Comparison of ENCODE assay signal across 1 cellular context in genomic region chr14:35384386-35385041, GRCh38.
A peak's percentile ranks its signal among the peaks of the same experiment; 100 is the strongest.
TF ChIP-seq lines count a peak whose summit lies in the region.

No MANE protein-coding gene starts in this region.

TF ChIP-seq in HepG2, 621 proteins besides CTCF, POLR2A, EP300 and RAD21 (continued from another document and continues in another):
- TF ChIP-seq PBX2 (CRISPR knock-in tag; IDR thresholded peaks at IDR 0.05) = no peak
- peak; percentile 85; the same call in 1 of the 2 replicates for TF ChIP-seq PRDM10 (CRISPR knock-in tag; IDR thresholded peaks at IDR 0.05; ENCODE audit: low read depth)
- TF ChIP-seq GRHL1 (CRISPR knock-in tag; conservative IDR thresholded peaks at IDR 0.05) = no peak
- no peak for TF ChIP-seq SSRP1 (CRISPR knock-in tag; IDR thresholded peaks at IDR 0.05)
- TF ChIP-seq ZZZ3 (CRISPR knock-in tag; IDR thresholded peaks at IDR 0.05; ENCODE audit: borderline replicate concordance) = no peak
- TF ChIP-seq ZBTB49 (CRISPR knock-in tag; IDR thresholded peaks at IDR 0.05; ENCODE audit: borderline replicate concordance) = peak; percentile 16; the same call in 1 of the 2 replicates
- TF ChIP-seq ZHX1 (CRISPR knock-in tag; IDR thresholded peaks at IDR 0.05; ENCODE audit: low read depth) = peak; percentile 41; the same call in 1 of the 2 replicates
- TF ChIP-seq XBP1 (CRISPR knock-in tag; IDR thresholded peaks at IDR 0.05) = no peak
- TF ChIP-seq DMTF1 (CRISPR knock-in tag; IDR thresholded peaks at IDR 0.05) = no peak
- peak; percentile 74 for TF ChIP-seq NCOR1 (IDR thresholded peaks at IDR 0.05; ENCODE audit: borderline replicate concordance, low read length)
- no peak for TF ChIP-seq HNF1A (IDR thresholded peaks at IDR 0.05; ENCODE audit: low read depth)
- no peak; the same call in 1 of the 2 replicates for TF ChIP-seq HNF1A (CRISPR knock-in tag; IDR thresholded peaks at IDR 0.05; ENCODE audit: borderline replicate concordance)
- no peak; the same call in 1 of the 2 replicates for TF ChIP-seq PAX8 (CRISPR knock-in tag; IDR thresholded peaks at IDR 0.05; ENCODE audit: borderline replicate concordance)
- no peak for TF ChIP-seq ZUFSP (CRISPR knock-in tag; IDR thresholded peaks at IDR 0.05; ENCODE audit: borderline replicate concordance)
- TF ChIP-seq ZNF317 (CRISPR knock-in tag; IDR thresholded peaks at IDR 0.05) = peak; percentile 80; the same call in 1 of the 2 replicates
- no peak for TF ChIP-seq MTA1 (CRISPR knock-in tag; IDR thresholded peaks at IDR 0.05; ENCODE audit: borderline replicate concordance)
- TF ChIP-seq CBFB (CRISPR knock-in tag; IDR thresholded peaks at IDR 0.05) = no peak
- no peak; the same call in 1 of the 2 replicates for TF ChIP-seq GABPB1 (CRISPR knock-in tag; IDR thresholded peaks at IDR 0.05)
- no peak for TF ChIP-seq ETV6 (CRISPR knock-in tag; conservative IDR thresholded peaks at IDR 0.05)
- TF ChIP-seq SRSF4 (IDR thresholded peaks at IDR 0.05; ENCODE audit: low read depth, low read length, poor library complexity, severe bottlenecking) = no peak
- TF ChIP-seq NFKBIZ (CRISPR knock-in tag; IDR thresholded peaks at IDR 0.05) = no peak
- TF ChIP-seq ZNF670 (CRISPR knock-in tag; IDR thresholded peaks at IDR 0.05; ENCODE audit: borderline replicate concordance) = no peak
- no peak for TF ChIP-seq CREM (IDR thresholded peaks at IDR 0.05)
- TF ChIP-seq CREM (CRISPR knock-in tag; IDR thresholded peaks at IDR 0.05) = no peak
- TF ChIP-seq GLI4 (CRISPR knock-in tag; IDR thresholded peaks at IDR 0.05; ENCODE audit: borderline replicate concordance) = no peak
- peak; percentile 92 for TF ChIP-seq IKZF5 (CRISPR knock-in tag; IDR thresholded peaks at IDR 0.05)
- 0 out of 2 replicates have a peak, but pooled peaks have one; percentile 23 for TF ChIP-seq ZNF660 (CRISPR knock-in tag; IDR thresholded peaks at IDR 0.05; ENCODE audit: borderline replicate concordance, low read depth)
- no peak for TF ChIP-seq NONO (IDR thresholded peaks at IDR 0.05)
- TF ChIP-seq NONO (CRISPR knock-in tag; conservative IDR thresholded peaks at IDR 0.05) = no peak; the same call in 1 of the 2 replicates
- TF ChIP-seq THAP8 (CRISPR knock-in tag; IDR thresholded peaks at IDR 0.05; ENCODE audit: borderline replicate concordance) = no peak
- no peak for TF ChIP-seq RBAK (CRISPR knock-in tag; IDR thresholded peaks at IDR 0.05)
- no peak for TF ChIP-seq TGIF2 (CRISPR knock-in tag; IDR thresholded peaks at IDR 0.05)
- TF ChIP-seq NR2C2 (CRISPR knock-in tag; IDR thresholded peaks at IDR 0.05; ENCODE audit: borderline replicate concordance) = peak; percentile 53; the same call in 1 of the 2 replicates
- no peak for TF ChIP-seq ZNF264 (CRISPR knock-in tag; IDR thresholded peaks at IDR 0.05)
- TF ChIP-seq BRD4 (CRISPR knock-in tag; IDR thresholded peaks at IDR 0.05) = no peak
